In the genomic region with DNA sequence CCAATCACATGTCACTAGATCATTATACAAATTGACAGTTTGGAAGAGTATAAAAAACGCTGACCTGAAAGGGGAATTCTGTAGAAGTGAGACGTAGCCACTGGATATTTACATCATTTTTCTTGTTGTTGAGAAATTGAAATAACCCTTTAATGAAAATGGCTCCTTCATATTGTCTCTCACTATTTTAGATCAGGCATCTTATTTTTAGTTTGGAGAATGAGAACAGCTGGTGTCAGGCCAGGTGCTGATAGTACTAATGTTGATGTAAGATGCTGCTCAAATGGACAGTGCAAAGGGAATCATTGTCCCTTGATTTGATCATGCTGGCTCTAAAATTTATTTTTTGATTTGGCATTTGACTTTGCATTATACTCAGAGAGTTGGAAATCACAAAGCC, we compare ENCODE assay signal across 22 cellular contexts. TPM values are rescaled to one million over a fixed set of nuclear protein-coding genes. Genes with fewer than 3 reads are reported as not detected.
A peak's percentile ranks its signal among the peaks of the same experiment; 100 is the strongest.
DNase-seq lines count a peak whose midpoint lies in the region; ATAC-seq lines count a peak whose summit lies in the region.
"Had no signal": no experiment of that assay in that cellular context is flagged by ENCODE, and none has a peak within 500 bp of the region (broad histone marks: within the 10 kb centered on the region; RNA-seq: fewer than 3 reads in every experiment).

No MANE protein-coding gene starts in this region.

- DNase-seq in NCI-H146 (lab: John Stamatoyannopoulos, UW) (peak; percentile 67), NCI-H345 treated with DMSO at 0.1 percent for 48 hours (lab: John Stamatoyannopoulos, UW; ENCODE audit: unreplicated experiment) (peak; percentile 78), pons (ENCODE audit: low spot score) (peak; percentile 51), left ventricle myocardium superior (no peak), kidney glomerular epithelial cell (lab: John Stamatoyannopoulos, UW) (no peak)
- DNase-seq in effector CD8-positive, alpha-beta T cell (lab: John Stamatoyannopoulos, UW) = no peak
- DNase-seq: 8988T; ACHN; BE2C; CD8-positive, alpha-beta memory T cell; DMS153; DND-41; NCI-H1048; NCI-H1436 treated with DMSO at 0.1 percent for 48 hours; NCI-H2171; NCI-H446; NCI-H524 treated with DMSO at 0.1 percent for 48 hours; Peyer's patch; SHP77 treated with DMSO at 0.1 percent for 48 hours had no signal

- ATAC-seq in HG02938 (IDR thresholded peaks at IDR 0.05; ENCODE audit: unreplicated experiment) (no peak), left ventricle myocardium superior (no peak)

- peak overlapping the region; percentile 35 for H3K27ac ChIP-seq in cingulate gyrus (ENCODE audit: low read depth, low read length)
- H3K27ac ChIP-seq: Peyer's patch had no signal

- intact Hi-C loops in left ventricle myocardium superior (cut with micrococcal nuclease) = no loop called here

RNA-seq across cellular contexts. Expression of gene NKAIN2, which starts 17.4 kb away (rescaled TPM):
- total RNA-seq in left ventricle myocardium superior = 0.20 TPM
- total RNA-seq: CD8-positive, alpha-beta memory T cell; OCI-LY7; Peyer's patch had no signal

Comparison
In these comparisons a context has a peak if more than half of its experiments do, and no peak if none do; other contexts are left out.
1. DNase-seq: peak in NCI-H146 (single experiment), NCI-H345 treated with DMSO at 0.1 percent for 48 hours (single experiment) and pons (single experiment); none in effector CD8-positive, alpha-beta T cell (single experiment), left ventricle myocardium superior (single experiment) and kidney glomerular epithelial cell (single experiment).